10 cellular contexts compared by ENCODE assay signal in genomic region chr17:45341389-45342158, GRCh38. TPM values are rescaled to one million over a fixed set of nuclear protein-coding genes. Genes with fewer than 3 reads are reported as not detected.
DNase-seq lines count a peak whose midpoint lies in the region; ATAC-seq, FAIRE-seq and TF ChIP-seq lines count a peak whose summit lies in the region.
"Had no signal": no experiment of that assay in that cellular context is flagged by ENCODE, and none has a peak within 500 bp of the region (broad histone marks: within the 10 kb centered on the region; RNA-seq: fewer than 3 reads in every experiment).

No MANE protein-coding gene starts in this region.

- no peaks in the 10 kb centered on the region for H3K79me2 ChIP-seq in K562 (ENCODE audit: control insufficient read depth, insufficient read depth, low read length)
- H3K79me2 ChIP-seq in OCI-LY7 (ENCODE audit: insufficient read depth, low read depth, low read length): no peaks in the 10 kb centered on the region

- H3K9me3 ChIP-seq in K562 (replicated peaks; ENCODE audit: control insufficient read depth, insufficient read depth, low read depth, low read length): no peaks in the 10 kb centered on the region
- H3K9me3 ChIP-seq in upper lobe of left lung: no peaks in the 10 kb centered on the region
- H3K9me3 ChIP-seq in OCI-LY7 (ENCODE audit: low read length): no peaks in the 10 kb centered on the region
- H3K9me3 ChIP-seq: neutrophil had no signal

- POLR2A ChIA-PET in K562 (lab: Yijun Ruan, JAX) (no interaction called here), OCI-LY7 (lab: Charles Lee) (no interaction called here)

- H3K9me2 ChIP-seq in OCI-LY7 (ENCODE audit: insufficient read depth, low read length): no peaks in the 10 kb centered on the region

- H3K36me3 ChIP-seq in K562 (ENCODE audit: control insufficient read depth, insufficient read depth, low read length) (no peaks in the 10 kb centered on the region), upper lobe of left lung (no peaks in the 10 kb centered on the region), OCI-LY7 (ENCODE audit: insufficient read depth, low read length) (no peaks in the 10 kb centered on the region)
- H3K36me3 ChIP-seq: neutrophil had no signal

- no peak overlapping the region for H3K27ac ChIP-seq in K562 (ENCODE audit: extremely low read depth, low read depth, low read length)
- peak overlapping the region; percentile 20 to 92 (median 72) for H3K27ac ChIP-seq in upper lobe of left lung
- no peak overlapping the region for H3K27ac ChIP-seq in OCI-LY7 (ENCODE audit: low read depth, low read length, poor library complexity, severe bottlenecking)
- H3K27ac ChIP-seq: neutrophil had no signal

- no peak for TF ChIP-seq EP300 in K562 (IDR thresholded peaks at IDR 0.05; ENCODE audit: low read length)
- TF ChIP-seq EP300 in upper lobe of left lung (IDR thresholded peaks at IDR 0.05): no peak

- intact Hi-C loops in K562 (cut with micrococcal nuclease) (no loop called here), OCI-LY7 (cut with micrococcal nuclease; ENCODE audit: unreplicated experiment) (no loop called here)

- peak overlapping the region; percentile 73 for H2AFZ ChIP-seq in K562 (ENCODE audit: low read depth, low read length)
- H2AFZ ChIP-seq in OCI-LY7 (ENCODE audit: low read length): no peak overlapping the region

- 25% methylated on average over 11 of the region's 14 CpGs for WGBS in K562 (ENCODE audit: insufficient coverage, low coverage, missing lambda C conversion rate)
- 49 to 50% methylated on average over 8 to 14 of the region's 14 CpGs for WGBS in upper lobe of left lung, 2 donors

- TF ChIP-seq POLR2A in K562 (conservative IDR thresholded peaks at IDR 0.05): no peak
- TF ChIP-seq POLR2A in upper lobe of left lung (IDR thresholded peaks at IDR 0.05): no peak

- peaks cover 7% of the 10 kb centered on the region for H3K27me3 Mint-ChIP-seq in T-helper 1 cell treated with Interleukin-12 subunit alpha and Interleukin-12 subunit beta and Interleukin-4 antibody, amounts not matched to agents 30 μg/mL and 1 μg/mL, for 36 hours (ENCODE audit: low read depth)

- H3K4me3 Mint-ChIP-seq in T-helper 1 cell treated with Interleukin-12 subunit alpha and Interleukin-12 subunit beta and Interleukin-4 antibody, amounts not matched to agents 30 μg/mL and 1 μg/mL, for 36 hours: no peak overlapping the region
- H3K4me3 Mint-ChIP-seq: CD4-positive, CD25-positive, alpha-beta regulatory T cell had no signal

- in situ Hi-C loops in K562 (cut with MboI): no loop called here

- peak; percentile 87 for FAIRE-seq in K562 (lab: Jason Lieb, UNC)

- ATAC-seq in K562 (peak; percentile 83), upper lobe of left lung (ENCODE audit: low FRiP score in 2 of 2) (peak; percentile 3 to 34)

- peak overlapping the region; percentile 24 for H3K27ac Mint-ChIP-seq in T-helper 1 cell treated with Interleukin-12 subunit alpha and Interleukin-12 subunit beta and Interleukin-4 antibody, amounts not matched to agents 30 μg/mL and 1 μg/mL, for 36 hours

- BruUV-seq in K562 (replicated peaks; lab: Mats Ljungman, UMichigan) (no TSS peak), OCI-LY7 (replicated peaks; lab: Mats Ljungman, UMichigan) (no TSS peak)

- peak overlapping the region in 1 of 2 experiments; percentile 86; a peak in 2 of 4 replicates for H3K9ac ChIP-seq in K562 (ENCODE audit: insufficient read depth in 1 of 2, low read depth in 2 of 2, low read length in 2 of 2)

- peaks cover 50 to 61% of the 10 kb centered on the region in 2 experiments for H3K4me1 ChIP-seq in K562 (replicated peaks in 1 of 2; ENCODE audit: control insufficient read depth in 2 of 2, insufficient read depth in 2 of 2, low read length in 2 of 2)
- peaks cover 15 to 29% (median 19%) of the 10 kb centered on the region in 4 donors for H3K4me1 ChIP-seq in upper lobe of left lung
- H3K4me1 ChIP-seq in OCI-LY7 (ENCODE audit: insufficient read depth, low read length, poor library complexity, severe bottlenecking): no peaks in the 10 kb centered on the region

- no peaks in the 10 kb centered on the region for H3K9me3 Mint-ChIP-seq in T-helper 1 cell treated with Interleukin-12 subunit alpha and Interleukin-12 subunit beta and Interleukin-4 antibody, amounts not matched to agents 30 μg/mL and 1 μg/mL, for 36 hours
- H3K9me3 Mint-ChIP-seq: CD4-positive, CD25-positive, alpha-beta regulatory T cell had no signal

- H3K4me1 Mint-ChIP-seq in T-helper 1 cell treated with Interleukin-12 subunit alpha and Interleukin-12 subunit beta and Interleukin-4 antibody, amounts not matched to agents 30 μg/mL and 1 μg/mL, for 36 hours (ENCODE audit: low read depth): peaks cover 2% of the 10 kb centered on the region
- H3K4me1 Mint-ChIP-seq: CD4-positive, CD25-positive, alpha-beta regulatory T cell had no signal

- no peak for TF ChIP-seq RAD21 in K562 (CRISPR knock-in tag; conservative IDR thresholded peaks at IDR 0.05 in 1 of 2, IDR thresholded peaks at IDR 0.05 in 1 of 2)

- H4K20me1 ChIP-seq in K562 (replicated peaks; ENCODE audit: control insufficient read depth, insufficient read depth, low read length) (no peaks in the 10 kb centered on the region), OCI-LY7 (ENCODE audit: insufficient read depth, low read length) (no peaks in the 10 kb centered on the region)

- H3K4me3 ChIP-seq in K562 (no peak overlapping the region), upper lobe of left lung (no peak overlapping the region), OCI-LY7 (ENCODE audit: low read depth, low read length, poor library complexity, severe bottlenecking) (no peak overlapping the region)

- DNase-seq in T-helper 1 cell (no peak), K562 (ENCODE audit: extremely low read depth in 1 of 4, low spot score in 3 of 4) (peak; percentile 71 to 86 (median 82)), islet precursor cell (peak; percentile 99), upper lobe of left lung (peak; percentile 44 to 63), OCI-LY7 (ENCODE audit: low spot score) (no peak), superior temporal gyrus (ENCODE audit: extremely low spot score) (no peak)
- no peak for DNase-seq in activated CD4-positive, alpha-beta T cell treated with anti-CD3 and anti-CD28 coated beads, Interleukin-2, amount 50 U/mL, for 4 hours
- DNase-seq: CD4-positive, CD25-positive, alpha-beta regulatory T cell had no signal

- CTCF ChIA-PET in K562 (lab: Yijun Ruan, JAX; ENCODE audit: low intra/inter-chr PET ratio): no interaction called here
- CTCF ChIA-PET in OCI-LY7 (lab: Charles Lee; ENCODE audit: unreplicated experiment): no interaction called here

- no peaks in the 10 kb centered on the region for H3K36me3 Mint-ChIP-seq in T-helper 1 cell treated with Interleukin-12 subunit alpha and Interleukin-12 subunit beta and Interleukin-4 antibody, amounts not matched to agents 30 μg/mL and 1 μg/mL, for 36 hours (ENCODE audit: low read depth)
- H3K36me3 Mint-ChIP-seq: CD4-positive, CD25-positive, alpha-beta regulatory T cell had no signal

- TF ChIP-seq CTCF in K562 (IDR thresholded peaks at IDR 0.05 in 2 of 3, conservative IDR thresholded peaks at IDR 0.05 in 1 of 3; ENCODE audit: insufficient read depth in 2 of 3, low read depth in 1 of 3, low read length in 3 of 3): no peak
- no peak for TF ChIP-seq CTCF in upper lobe of left lung (IDR thresholded peaks at IDR 0.05)
- TF ChIP-seq CTCF in OCI-LY7 (conservative IDR thresholded peaks at IDR 0.05; ENCODE audit: low read length): no peak

- H3K27me3 ChIP-seq in K562 (ENCODE audit: control insufficient read depth in 2 of 2, insufficient read depth in 2 of 2, low read length in 2 of 2): no peaks in the 10 kb centered on the region
- no peaks in the 10 kb centered on the region for H3K27me3 ChIP-seq in upper lobe of left lung

- H3K4me2 ChIP-seq in K562 (ENCODE audit: insufficient read depth, low read length) (no peak overlapping the region; the same call in 1 of the 2 replicates), OCI-LY7 (ENCODE audit: low read length) (no peak overlapping the region)

- H3K9me1 ChIP-seq in K562 (ENCODE audit: control insufficient read depth, insufficient read depth, low read length): no peaks in the 10 kb centered on the region

TF ChIP-seq in K562, 482 proteins besides CTCF, POLR2A, EP300 and RAD21 (continues in another document):
- TF ChIP-seq TOE1 (IDR thresholded peaks at IDR 0.05; ENCODE audit: borderline replicate concordance) (no peak), TOE1 (CRISPR knock-in tag; IDR thresholded peaks at IDR 0.05; ENCODE audit: borderline replicate concordance, low read depth) (no peak), MECOM (CRISPR knock-in tag; IDR thresholded peaks at IDR 0.05) (no peak), KAT2B (IDR thresholded peaks at IDR 0.05; ENCODE audit: low read depth, low read length) (no peak), ZBTB7A (IDR thresholded peaks at IDR 0.05; ENCODE audit: borderline replicate concordance, control insufficient read depth, low read depth, low read length) (0 out of 2 replicates have a peak, but pooled peaks have one; percentile 13), ATF4 (CRISPR knock-in tag; IDR thresholded peaks at IDR 0.05) (no peak)

RNA-seq across cellular contexts. Expression of gene MAP3K14, which starts 24.8 kb away (rescaled TPM):
- total RNA-seq in K562 (2011; cell fraction: chromatin; rRNA removed; ENCODE audit: low replicate concordance): 11.9 and 31.3 TPM in 2 replicates
- 14.3 and 19.3 TPM in 2 replicates for total RNA-seq in K562 (2011; cell fraction: nucleolus; rRNA removed)
- 11.7 and 12.4 TPM in 2 replicates for total RNA-seq in K562 (2011; cell fraction: nucleoplasm; rRNA removed)
- 2.9 and 4.8 TPM in 2 replicates for total RNA-seq in K562 (2014; rRNA removed)
- 0.99 and 1.8 TPM in 2 replicates for total RNA-seq in K562 (2014; rRNA removed; fragmentation: Illumina TruSeq; extraction: Trizol)
- 3.2 and 3.5 TPM in 2 replicates for total RNA-seq in K562 (2015; rRNA removed; fragmentation: Illumina TruSeq; extraction: Trizol)
- total RNA-seq in K562 (2021): 7.9 and 8.7 TPM in 2 replicates
- polyA plus RNA-seq in K562 (2011; rRNA removed): 5.3 and 7.5 TPM in 2 replicates
- 6.5 and 9.0 TPM in 2 replicates for polyA plus RNA-seq in K562 (2011; cell fraction: cytosol; rRNA removed)
- polyA plus RNA-seq in K562 (2011; cell fraction: nucleus; rRNA removed): 16.1 and 28.3 TPM in 2 replicates
- 3.6 and 5.4 TPM in 2 replicates for polyA plus RNA-seq in K562 (2012)
- 3.7 and 3.9 TPM in 2 replicates for polyA plus RNA-seq in K562 (2014; fragmentation: Illumina TruSeq; extraction: Trizol)
- polyA plus RNA-seq in K562 (2014; fragmentation: Nextera tagmentation; extraction: Ambion mirVana): under 1 TPM; 0.45 to 0.56 TPM
- polyA plus RNA-seq in K562 (2014; rRNA removed): 4.9 TPM in 2 replicates
- polyA minus RNA-seq in K562 (2011; rRNA and poly(A)+ RNA removed): 3.2 and 6.0 TPM in 2 replicates
- polyA minus RNA-seq in K562 (2011; cell fraction: cytosol; rRNA and poly(A)+ RNA removed): 4.9 and 5.2 TPM in 2 replicates
- 7.8 and 8.2 TPM in 2 replicates for polyA minus RNA-seq in K562 (2011; cell fraction: nucleus; rRNA and poly(A)+ RNA removed)
- 10 to 100 TPM; 11.4 to 17.8 (median 13.5) TPM for total RNA-seq in upper lobe of left lung
- total RNA-seq in OCI-LY7 (2014; rRNA removed; shearing (Covaris generic)): 7.1 and 12.3 TPM in 2 replicates
- total RNA-seq in OCI-LY7 (2022): 21.2 and 22.8 TPM in 2 replicates

Comparison
In these comparisons a context has a peak if more than half of its experiments do, and no peak if none do; other contexts are left out.
1. DNase-seq: peak in K562 (4 of 4), islet precursor cell (single experiment) and upper lobe of left lung (2 of 2); none in T-helper 1 cell (0 of 5), OCI-LY7 (single experiment), activated CD4-positive, alpha-beta T cell treated with anti-CD3 and anti-CD28 coated beads, Interleukin-2, amount 50 U/mL, for 4 hours (0 of 2) and superior temporal gyrus (single experiment).
2. H3K27ac ChIP-seq: peak in upper lobe of left lung (4 of 4); none in K562 (single experiment) and OCI-LY7 (single experiment).